ENCODE assay signal across 34 cellular contexts in the genomic region with DNA sequence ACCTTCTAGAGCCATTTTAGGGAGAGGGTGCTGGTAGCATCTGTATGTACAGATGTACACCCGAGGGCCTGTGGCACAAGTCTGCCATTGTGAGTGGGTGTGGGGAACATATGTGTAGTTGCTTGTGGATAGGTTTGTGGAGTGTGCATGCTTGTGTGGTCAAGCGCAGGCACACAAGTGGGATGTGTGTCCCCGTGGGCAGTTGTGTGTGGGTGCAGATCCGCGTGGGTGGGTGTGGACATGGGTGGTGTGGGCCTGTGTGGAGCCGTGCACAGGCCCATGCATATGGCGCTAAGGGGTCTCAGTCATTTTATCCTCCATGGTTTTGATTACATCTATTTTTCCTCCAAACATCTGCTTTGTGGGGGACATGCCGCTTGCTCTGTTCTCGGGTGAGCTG. TPM values are rescaled to one million over a fixed set of nuclear protein-coding genes. Genes with fewer than 3 reads are reported as not detected.
"Had no signal": no experiment of that assay in that cellular context is flagged by ENCODE, and none has a peak within 500 bp of the region (broad histone marks: within the 10 kb centered on the region; RNA-seq: fewer than 3 reads in every experiment).

No MANE protein-coding gene starts in this region.

- H3K4me1 ChIP-seq: parathyroid adenoma, psoas muscle, right lobe of liver, sigmoid colon, stomach, thyroid gland, upper lobe of left lung had no signal

- H3K4me3 ChIP-seq: psoas muscle, right lobe of liver, sigmoid colon, stomach, thoracic aorta, thyroid gland, tibial nerve, upper lobe of left lung, vagina had no signal

- H3K9me3 Mint-ChIP-seq: naive B cell; naive thymus-derived CD8-positive, alpha-beta T cell; natural killer cell treated with Interleukin-12 subunit alpha and Interleukin-12 subunit beta and Interleukin-15 and Interleukin-18, amount 100 ng/mL, for 72 hours; neural crest cell; stimulated activated effector memory CD8-positive, alpha-beta T cell treated with anti-CD3 and anti-CD28 coated beads, Interleukin-12 subunit alpha, Interleukin-12 subunit beta, amount 100 ng/mL, for 72 hours; stimulated activated naive B cell treated with anti-CD40 and anti-IgM and Interleukin-4, amounts not matched to agents 10 μg/mL and 1 μg/mL and 100 μg/mL, for 72 hours; stimulated activated naive CD8-positive, alpha-beta T cell treated with anti-CD3 and anti-CD28 coated beads, Interleukin-15, Interleukin-2, amounts not matched to agents 100 ng/mL and 50 ng/mL, for 24 hours had no signal

- H3K4me1 Mint-ChIP-seq: naive thymus-derived CD8-positive, alpha-beta T cell had no signal

- H3K79me2 ChIP-seq: parathyroid adenoma had no signal

- H3K36me3 Mint-ChIP-seq: naive B cell; naive thymus-derived CD8-positive, alpha-beta T cell; natural killer cell treated with Interleukin-12 subunit alpha and Interleukin-12 subunit beta and Interleukin-15 and Interleukin-18, amount 100 ng/mL, for 72 hours; stimulated activated effector memory CD8-positive, alpha-beta T cell treated with anti-CD3 and anti-CD28 coated beads, Interleukin-12 subunit alpha, Interleukin-12 subunit beta, amount 100 ng/mL, for 72 hours; stimulated activated naive B cell treated with anti-CD40 and anti-IgM and Interleukin-4, amounts not matched to agents 10 μg/mL and 1 μg/mL and 100 μg/mL, for 72 hours had no signal

- H3K27ac ChIP-seq: neutrophil, parathyroid adenoma, psoas muscle, right lobe of liver, sigmoid colon, stomach, thoracic aorta, thyroid gland, tibial nerve, upper lobe of left lung, vagina had no signal

- ATAC-seq: naive thymus-derived CD8-positive, alpha-beta T cell; psoas muscle; right cardiac atrium; right lobe of liver; stimulated activated effector memory CD8-positive, alpha-beta T cell treated with anti-CD3 and anti-CD28 coated beads, Interleukin-12 subunit alpha, Interleukin-12 subunit beta, amount 100 ng/mL, for 72 hours; stimulated activated naive B cell treated with anti-CD40 and anti-IgM and Interleukin-4, amounts not matched to agents 10 μg/mL and 1 μg/mL and 100 μg/mL, for 72 hours had no signal

- H2AFZ ChIP-seq: parathyroid adenoma had no signal

- H3K27ac Mint-ChIP-seq: naive B cell; natural killer cell treated with Interleukin-12 subunit alpha and Interleukin-12 subunit beta and Interleukin-15 and Interleukin-18, amount 100 ng/mL, for 72 hours; nephron progenitor cell; progenitor cell of endocrine pancreas; stimulated activated effector memory CD8-positive, alpha-beta T cell treated with anti-CD3 and anti-CD28 coated beads, Interleukin-12 subunit alpha, Interleukin-12 subunit beta, amount 100 ng/mL, for 72 hours; stimulated activated naive B cell treated with anti-CD40 and anti-IgM and Interleukin-4, amounts not matched to agents 10 μg/mL and 1 μg/mL and 100 μg/mL, for 72 hours; stimulated activated naive CD8-positive, alpha-beta T cell treated with anti-CD3 and anti-CD28 coated beads, Interleukin-15, Interleukin-2, amounts not matched to agents 100 ng/mL and 50 ng/mL, for 24 hours had no signal

- H3K4me3 Mint-ChIP-seq: naive B cell; naive thymus-derived CD8-positive, alpha-beta T cell; natural killer cell treated with Interleukin-12 subunit alpha and Interleukin-12 subunit beta and Interleukin-15 and Interleukin-18, amount 100 ng/mL, for 72 hours; nephron progenitor cell; neural crest cell; stimulated activated effector memory CD8-positive, alpha-beta T cell treated with anti-CD3 and anti-CD28 coated beads, Interleukin-12 subunit alpha, Interleukin-12 subunit beta, amount 100 ng/mL, for 72 hours; stimulated activated naive B cell treated with anti-CD40 and anti-IgM and Interleukin-4, amounts not matched to agents 10 μg/mL and 1 μg/mL and 100 μg/mL, for 72 hours; stimulated activated naive CD8-positive, alpha-beta T cell treated with anti-CD3 and anti-CD28 coated beads, Interleukin-15, Interleukin-2, amounts not matched to agents 100 ng/mL and 50 ng/mL, for 24 hours had no signal

- H3K36me3 ChIP-seq: neutrophil, right lobe of liver, sigmoid colon, stomach, thoracic aorta, thyroid gland, tibial nerve, upper lobe of left lung, vagina had no signal

- H3K9ac ChIP-seq: parathyroid adenoma had no signal

- DNase-seq: naive B cell; naive thymus-derived CD8-positive, alpha-beta T cell; nephron progenitor cell; nucleus accumbens; posterior cingulate gyrus; psoas muscle; right cardiac atrium; right lobe of liver; sigmoid colon; small intestine; stimulated activated CD4-positive, alpha-beta T cell treated with anti-CD3 and anti-CD28 coated beads, Interleukin-15, amount 100 ng/mL, for 24 hours; stimulated activated CD4-positive, alpha-beta T cell treated with anti-CD3 and anti-CD28 coated beads, Interleukin-2, amount 100 ng/mL, for 24 hours; stimulated activated CD4-positive, alpha-beta T cell treated with anti-CD3 and anti-CD28 coated beads, Interleukin-2, amount 100 ng/mL, for 48 hours; stimulated activated CD4-positive, alpha-beta T cell treated with anti-CD3 and anti-CD28 coated beads, Interleukin-4, amount 100 ng/mL, for 24 hours; stimulated activated naive B cell treated with anti-CD40 and anti-IgM and Interleukin-4, amounts not matched to agents 10 μg/mL and 1 μg/mL and 100 μg/mL, for 72 hours; stimulated activated naive CD4-positive, alpha-beta T cell treated with Interleukin-2 at 50 U/mL for 16 hours; stomach; thyroid gland; trophoblast cell; upper lobe of left lung had no signal

- FAIRE-seq: small intestine, urothelium cell line had no signal

- H3K27me3 ChIP-seq: right lobe of liver, sigmoid colon, stomach, thyroid gland, tibial nerve, upper lobe of left lung, vagina had no signal

- H3K9me3 ChIP-seq: neutrophil, psoas muscle, right lobe of liver, sigmoid colon, stomach, thoracic aorta, thyroid gland, tibial nerve, upper lobe of left lung, vagina had no signal

RNA-seq across cellular contexts. Expression of a gene that starts 28.8 kb away (rescaled TPM):
- total RNA-seq: naive thymus-derived CD8-positive, alpha-beta T cell; natural killer cell treated with Interleukin-12 subunit alpha and Interleukin-12 subunit beta and Interleukin-15 and Interleukin-18, amount 100 ng/mL, for 72 hours; osteocyte; progenitor cell of endocrine pancreas; renal cortical epithelial cell; right cardiac atrium; right lobe of liver; sigmoid colon; stomach; thoracic aorta; upper lobe of left lung; ureter; vagina had no signal
- polyA plus RNA-seq: naive thymus-derived CD8-positive, alpha-beta T cell; sigmoid colon; small intestine; stomach had no signal
